8 cellular contexts compared by ENCODE assay signal in the genomic region with DNA sequence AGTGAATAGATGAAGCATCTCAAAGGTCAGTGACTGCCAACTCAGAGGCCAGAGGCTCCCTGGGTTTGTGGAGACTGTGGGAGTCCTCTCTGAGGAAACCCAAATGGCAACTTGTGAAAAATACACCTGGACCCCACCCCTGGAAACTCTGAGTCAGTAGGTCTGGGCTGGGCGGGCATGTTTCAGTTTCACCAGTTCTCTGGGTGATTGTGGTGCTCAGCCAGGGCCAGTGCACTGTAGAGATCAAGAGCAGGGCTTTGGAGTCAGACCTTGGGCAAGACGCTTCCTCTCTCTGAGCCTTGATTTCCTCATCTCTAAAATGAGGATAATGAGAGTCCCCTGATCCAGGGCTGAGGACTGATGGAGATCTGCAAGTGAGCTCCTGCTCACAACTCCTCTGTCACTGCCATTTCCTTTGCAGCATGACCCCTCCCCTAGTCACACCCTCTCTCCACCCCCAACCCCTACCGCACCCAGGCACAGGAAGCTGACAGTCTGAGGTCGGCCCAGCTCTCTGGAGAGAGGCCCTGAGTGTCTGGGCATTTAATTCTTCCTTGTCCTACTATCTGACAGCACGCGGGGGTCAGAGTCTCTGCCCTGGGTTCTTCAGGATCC. TPM values are rescaled to one million over a fixed set of nuclear protein-coding genes. Genes with fewer than 3 reads are reported as not detected.
A peak's percentile ranks its signal among the peaks of the same experiment; 100 is the strongest.
DNase-seq lines count a peak whose midpoint lies in the region; ATAC-seq and TF ChIP-seq lines count a peak whose summit lies in the region.

No MANE protein-coding gene starts in this region.

- TF ChIP-seq CTCF in Caco-2 (IDR thresholded peaks at IDR 0.05; ENCODE audit: insufficient read depth in 1 of 2, low read depth in 1 of 2, low read length in 1 of 2, severe bottlenecking in 1 of 2, unreplicated experiment in 1 of 2): no peak

- no TSS peak for BruUV-seq in Caco-2 (replicated peaks; lab: Mats Ljungman, UMichigan)

- intact Hi-C loops in Caco-2 (cut with micrococcal nuclease; ENCODE audit: unreplicated experiment): no loop called here

- POLR2A ChIA-PET in Caco-2 (lab: Charles Lee): no interaction called here

- no peak overlapping the region for H3K4me3 ChIP-seq in Caco-2 (ENCODE audit: low read depth, low read length)

- H3K27me3 Mint-ChIP-seq in Caco-2 (ENCODE audit: insufficient read depth, unreplicated experiment): no peaks in the 10 kb centered on the region

- no peaks in the 10 kb centered on the region for H3K36me3 Mint-ChIP-seq in Caco-2 (ENCODE audit: insufficient read depth, unreplicated experiment)

- peaks cover 5% of the 10 kb centered on the region; the same call in 1 of the 2 replicates for H3K4me1 ChIP-seq in Caco-2

- peaks cover 7% of the 10 kb centered on the region for H3K4me1 Mint-ChIP-seq in Caco-2 (ENCODE audit: low read depth, unreplicated experiment)

- H3K4me3 Mint-ChIP-seq in Caco-2 (ENCODE audit: unreplicated experiment): no peak overlapping the region

- H3K27ac Mint-ChIP-seq in Caco-2 (ENCODE audit: unreplicated experiment): no peak overlapping the region

- H3K27me3 ChIP-seq in Caco-2 (replicated peaks; ENCODE audit: control insufficient read depth, insufficient read depth, low read length): no peaks in the 10 kb centered on the region

- H3K36me3 ChIP-seq in Caco-2 (ENCODE audit: control insufficient read depth, insufficient read depth, low read length): no peaks in the 10 kb centered on the region; the same call in 1 of the 2 replicates

- ATAC-seq in GM19025 (IDR thresholded peaks at IDR 0.05; ENCODE audit: low read depth, unreplicated experiment) (peak; percentile 83), HG03060 (IDR thresholded peaks at IDR 0.05; ENCODE audit: low read depth, unreplicated experiment) (peak; percentile 42)

- CTCF ChIA-PET in Caco-2 (lab: Charles Lee): interaction anchor here (0.5 to 1.3 kb wide), 3 partner anchors 25 to 465 kb away, joined by 3 to 5 read pairs (median 3); no protein-coding TSS in a partner anchor

- H3K9me3 ChIP-seq in Caco-2: no peaks in the 10 kb centered on the region

- DNase-seq in RPMI8226 (peak; percentile 90), iPS-NIHi7 (ENCODE audit: extremely low spot score) (peak; percentile 87), NCI-H2029 (lab: John Stamatoyannopoulos, UW) (no peak), Caco-2 (no peak)
- peak; percentile 79 for DNase-seq in activated T-helper 9 cell treated with anti-CD3 and anti-CD28 coated beads, Interleukin-2, amount 50 U/mL, for 16 hours (ENCODE audit: low read depth)
- DNase-seq in stimulated activated CD4-positive, alpha-beta T cell treated with anti-CD3 and anti-CD28 coated beads, Interleukin-4, amount 100 ng/mL, for 4 hours: peak; percentile 69 to 89

- H3K9me3 Mint-ChIP-seq in Caco-2 (ENCODE audit: unreplicated experiment): no peaks in the 10 kb centered on the region

RNA-seq across cellular contexts. Expression of gene DEF6, which starts 5.1 kb away (rescaled TPM):
- 5.6 and 5.7 TPM in 2 replicates for total RNA-seq in Caco-2 (2022)

RNA-seq across cellular contexts. Expression of gene PPARD, which starts 39.6 kb away (rescaled TPM):
- 11.3 and 12.0 TPM in 2 replicates for total RNA-seq in Caco-2 (2022)

RNA-seq across cellular contexts. Expression of gene ZNF76, which starts 43.2 kb away (rescaled TPM):
- 22.7 and 24.6 TPM in 2 replicates for total RNA-seq in Caco-2 (2022)

Comparison
In these comparisons a context has a peak if more than half of its experiments do, and no peak if none do; other contexts are left out.
1. DNase-seq: peak in RPMI8226 (single experiment), activated T-helper 9 cell treated with anti-CD3 and anti-CD28 coated beads, Interleukin-2, amount 50 U/mL, for 16 hours (single experiment), iPS-NIHi7 (single experiment) and stimulated activated CD4-positive, alpha-beta T cell treated with anti-CD3 and anti-CD28 coated beads, Interleukin-4, amount 100 ng/mL, for 4 hours (2 of 2); none in NCI-H2029 (single experiment) and Caco-2 (0 of 2).